Comparison of ENCODE assay signal across 17 cellular contexts in the genomic region with DNA sequence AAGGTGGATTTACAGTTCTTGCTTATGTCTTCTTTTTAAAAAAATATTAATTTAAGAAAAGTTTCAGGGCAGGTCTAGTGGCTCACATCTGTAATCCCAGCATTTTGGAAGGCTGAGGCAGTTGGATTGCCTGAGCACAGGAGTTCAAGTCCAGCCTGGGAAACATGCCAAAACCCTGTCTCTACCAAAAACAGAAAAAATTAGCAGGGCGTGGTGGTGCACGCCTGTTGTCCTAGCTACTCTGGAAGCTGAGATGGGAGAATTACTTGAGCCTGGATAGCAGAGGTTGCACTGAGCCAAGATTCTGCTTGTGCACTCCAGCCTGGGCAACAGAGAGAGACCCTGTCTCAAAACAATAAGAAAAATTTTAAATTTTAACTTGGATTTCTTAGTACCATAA. TPM values are rescaled to one million over a fixed set of nuclear protein-coding genes. Genes with fewer than 3 reads are reported as not detected.
DNase-seq lines count a peak whose midpoint lies in the region; ATAC-seq and TF ChIP-seq lines count a peak whose summit lies in the region.
"Had no signal": no experiment of that assay in that cellular context is flagged by ENCODE, and none has a peak within 500 bp of the region (broad histone marks: within the 10 kb centered on the region; RNA-seq: fewer than 3 reads in every experiment).

No MANE protein-coding gene starts in this region.

- no peak for TF ChIP-seq POLR2A in heart left ventricle (IDR thresholded peaks at IDR 0.05)
- no peak for TF ChIP-seq POLR2A in body of pancreas (IDR thresholded peaks at IDR 0.05)

- H3K4me1 ChIP-seq in heart left ventricle (peaks cover 0 to 18% (median 0%) of the 10 kb centered on the region in 12 donors), left ventricle myocardium inferior (peaks cover 7% of the 10 kb centered on the region), body of pancreas (no peaks in the 10 kb centered on the region)
- H3K4me1 ChIP-seq: vagina had no signal

- intact Hi-C loops in heart left ventricle (cut with DNase I), result loop anchor here in 2 of 10 donors (2.0 to 10.0 kb wide), 2 partner anchors 29 to 107 kb away; partner anchors contain the start of gene SMIM10L1 (in 1 of the 2)
- intact Hi-C loops in left ventricle myocardium inferior (cut with micrococcal nuclease), result loop anchor here (5.0 kb wide), 1 partner anchor 55 kb away; no protein-coding TSS in a partner anchor
- intact Hi-C loops in body of pancreas (cut with DNase I), result no loop called here
- intact Hi-C loops in left ventricle myocardium superior (cut with micrococcal nuclease), result no loop called here

- DNase-seq in heart left ventricle (peak in 4 of 5 donors; percentile 40 to 73 (median 59)), left ventricle myocardium inferior (no peak), body of pancreas (peak in 3 of 4 donors; percentile 8 to 13 (median 12)), left ventricle myocardium superior (no peak), HEK293T (ENCODE audit: extremely low spot score) (no peak), GM03348 (ENCODE audit: low spot score) (no peak)
- DNase-seq in activated naive CD4-positive, alpha-beta T cell treated with anti-CD3 and anti-CD28 coated beads, Interleukin-2, amount 50 U/mL, for 72 hours (ENCODE audit: low spot score in 2 of 2), result no peak
- DNase-seq: activated CD4-positive, alpha-beta T cell treated with anti-CD3 and anti-CD28 coated beads for 4 hours; activated naive CD8-positive, alpha-beta T cell treated with anti-CD3 and anti-CD28 coated beads, Interleukin-2, amount 10 ng/mL, durations not matched to agents 7 days and 5 days; NCI-H2029 treated with DMSO at 0.1 percent for 48 hours; NCI-H82; stimulated activated naive CD4-positive, alpha-beta T cell treated with Interleukin-2 at 50 U/mL for 16 hours; T-helper 2 cell had no signal

- CTCF ChIA-PET in HEK293T (lab: Yijun Ruan, JAX), result no interaction called here

- no peak overlapping the region for H3K4me3 ChIP-seq in heart left ventricle
- no peak overlapping the region for H3K4me3 ChIP-seq in left ventricle myocardium inferior
- H3K4me3 ChIP-seq in body of pancreas, result no peak overlapping the region
- H3K4me3 ChIP-seq: vagina had no signal

- H3K27me3 ChIP-seq in heart left ventricle (no peaks in the 10 kb centered on the region), left ventricle myocardium inferior (ENCODE audit: low read depth) (no peaks in the 10 kb centered on the region), body of pancreas (no peaks in the 10 kb centered on the region)
- H3K27me3 ChIP-seq: vagina had no signal

- H3K36me3 Mint-ChIP-seq in activated naive CD4-positive, alpha-beta T cell treated with anti-CD3 and anti-CD28 coated beads, Interleukin-2, amount 50 U/mL, for 72 hours, result peaks cover 5 to 36% of the 10 kb centered on the region in 2 donors

- no peak for TF ChIP-seq CTCF in heart left ventricle (IDR thresholded peaks at IDR 0.05)
- no peak for TF ChIP-seq CTCF in left ventricle myocardium inferior (IDR thresholded peaks at IDR 0.05; ENCODE audit: borderline replicate concordance)
- no peak for TF ChIP-seq CTCF in body of pancreas (IDR thresholded peaks at IDR 0.05)

- H3K36me3 ChIP-seq in heart left ventricle (no peaks in the 10 kb centered on the region), left ventricle myocardium inferior (no peaks in the 10 kb centered on the region), body of pancreas (replicated peaks in 1 of 2; ENCODE audit: insufficient read depth in 1 of 2, low read depth in 2 of 2) (no peaks in the 10 kb centered on the region)
- H3K36me3 ChIP-seq: vagina had no signal

- H3K9me3 ChIP-seq in heart left ventricle (no peaks in the 10 kb centered on the region), left ventricle myocardium inferior (replicated peaks) (no peaks in the 10 kb centered on the region), body of pancreas (no peaks in the 10 kb centered on the region)
- H3K9me3 ChIP-seq: vagina had no signal

- no peaks in the 10 kb centered on the region for H3K9me3 Mint-ChIP-seq in activated naive CD4-positive, alpha-beta T cell treated with anti-CD3 and anti-CD28 coated beads, Interleukin-2, amount 50 U/mL, for 72 hours

- 5 to 47% (median 42%) methylated on average over 2 of the region's 2 CpGs for WGBS in heart left ventricle, 4 donors
- 57 to 71% methylated on average over 2 of the region's 2 CpGs for WGBS in body of pancreas, 2 donors

- POLR2A ChIA-PET in HEK293T (lab: Yijun Ruan, JAX), result no interaction called here

- H3K27ac ChIP-seq in heart left ventricle (no peak overlapping the region), left ventricle myocardium inferior (replicated peaks) (no peak overlapping the region), body of pancreas (no peak overlapping the region)
- H3K27ac ChIP-seq: vagina had no signal

- H3K27ac Mint-ChIP-seq in activated naive CD4-positive, alpha-beta T cell treated with anti-CD3 and anti-CD28 coated beads, Interleukin-2, amount 50 U/mL, for 72 hours, result no peak overlapping the region
- H3K27ac Mint-ChIP-seq: activated naive CD8-positive, alpha-beta T cell treated with anti-CD3 and anti-CD28 coated beads, Interleukin-2, amount 10 ng/mL, durations not matched to agents 7 days and 5 days had no signal

- ATAC-seq in heart left ventricle, result peak in 3 of 4 donors; percentile 79 to 94 (median 79)
- ATAC-seq in body of pancreas, result no peak
- ATAC-seq in left ventricle myocardium superior, result peak; percentile 97
- ATAC-seq in HG02884 (IDR thresholded peaks at IDR 0.05; ENCODE audit: unreplicated experiment), result no peak
- ATAC-seq in activated naive CD4-positive, alpha-beta T cell treated with anti-CD3 and anti-CD28 coated beads, Interleukin-2, amount 50 U/mL, for 72 hours, result no peak

TF ChIP-seq in HEK293T, 16 proteins besides CTCF, POLR2A, EP300 and RAD21:
- TF ChIP-seq ARNT (IDR thresholded peaks at IDR 0.05) (no peak), HDGF (IDR thresholded peaks at IDR 0.05; ENCODE audit: borderline replicate concordance) (no peak), CTBP1 (IDR thresholded peaks at IDR 0.05; ENCODE audit: borderline replicate concordance) (no peak), NFRKB (IDR thresholded peaks at IDR 0.05) (no peak), SUZ12 (IDR thresholded peaks at IDR 0.05) (no peak), ELF4 (IDR thresholded peaks at IDR 0.05) (no peak), LEF1 (IDR thresholded peaks at IDR 0.05; ENCODE audit: borderline replicate concordance) (no peak), L3MBTL2 (conservative IDR thresholded peaks at IDR 0.05) (no peak)
TF ChIP-seq in HEK293T: peak in this region for 0.

RNA-seq across cellular contexts. Expression of gene TAS2R46, which starts 5.4 kb away (rescaled TPM):
- 1 to 10 TPM in 2 of 9 donors, under 1 TPM in 3, not detected in 4; 0.37 to 1.6 (median 0.79) TPM for total RNA-seq in heart left ventricle
- polyA plus RNA-seq in heart left ventricle, result not detected
- 0.30 TPM for total RNA-seq in left ventricle myocardium inferior
- 1 to 10 TPM in 1 of 2 donors, not detected in 1; 3.9 TPM for total RNA-seq in body of pancreas
- 0.27 TPM for total RNA-seq in left ventricle myocardium superior
- 1 to 10 TPM; 1.5 to 2.4 TPM for total RNA-seq in activated naive CD4-positive, alpha-beta T cell treated with anti-CD3 and anti-CD28 coated beads, Interleukin-2, amount 50 U/mL, for 72 hours
- polyA plus RNA-seq: esophagus had no signal

RNA-seq across cellular contexts. Expression of gene TAS2R43, which starts 24.6 kb away (rescaled TPM):
- total RNA-seq in heart left ventricle (under 1 TPM in 2 of 9 donors, not detected in 7; 0.37 to 0.88 TPM), left ventricle myocardium inferior (not detected), body of pancreas (1 to 10 TPM; 4.9 to 8.6 TPM), left ventricle myocardium superior (not detected)
- not detected for polyA plus RNA-seq in heart left ventricle
- 1 to 10 TPM in 1 of 2 donors, under 1 TPM in 1; 0.30 to 2.7 TPM for total RNA-seq in activated naive CD4-positive, alpha-beta T cell treated with anti-CD3 and anti-CD28 coated beads, Interleukin-2, amount 50 U/mL, for 72 hours
- total RNA-seq: H4 had no signal
- polyA plus RNA-seq: esophagus had no signal

RNA-seq across cellular contexts. Expression of gene TAS2R31, which starts 36.3 kb away (rescaled TPM):
- total RNA-seq in heart left ventricle, result 1 to 10 TPM in 2 of 9 donors, under 1 TPM in 4, not detected in 3; 0.48 to 1.8 (median 0.66) TPM
- under 1 TPM in 1 of 2 donors, not detected in 1; 0.50 TPM for polyA plus RNA-seq in heart left ventricle
- total RNA-seq in left ventricle myocardium inferior, result 0.88 TPM
- 1 to 10 TPM; 7.0 to 8.9 TPM for total RNA-seq in body of pancreas
- total RNA-seq in left ventricle myocardium superior, result 0.67 TPM
- 1 to 10 TPM; 4.3 to 4.4 TPM for total RNA-seq in activated naive CD4-positive, alpha-beta T cell treated with anti-CD3 and anti-CD28 coated beads, Interleukin-2, amount 50 U/mL, for 72 hours
- total RNA-seq: H4 had no signal

RNA-seq across cellular contexts. Expression of gene TAS2R19, which starts 45.1 kb away (rescaled TPM):
- total RNA-seq in heart left ventricle, result 1 to 10 TPM in 3 of 9 donors, under 1 TPM in 5, not detected in 1; 0.44 to 2.5 (median 0.86) TPM
- polyA plus RNA-seq in heart left ventricle, result under 1 TPM in 1 of 2 donors, not detected in 1; 0.17 TPM
- 0.38 TPM for total RNA-seq in left ventricle myocardium inferior
- 1 to 10 TPM; 3.0 to 4.2 TPM for total RNA-seq in body of pancreas
- total RNA-seq in left ventricle myocardium superior, result 0.77 TPM
- 1 to 10 TPM; 3.2 to 4.7 TPM for total RNA-seq in activated naive CD4-positive, alpha-beta T cell treated with anti-CD3 and anti-CD28 coated beads, Interleukin-2, amount 50 U/mL, for 72 hours

Comparison
In these comparisons a context has a peak if more than half of its experiments do, and no peak if none do; other contexts are left out.
1. DNase-seq: peak in heart left ventricle (4 of 5) and body of pancreas (3 of 4); none in left ventricle myocardium inferior (single experiment), left ventricle myocardium superior (single experiment), HEK293T (single experiment), activated naive CD4-positive, alpha-beta T cell treated with anti-CD3 and anti-CD28 coated beads, Interleukin-2, amount 50 U/mL, for 72 hours (0 of 2) and GM03348 (single experiment).
2. ATAC-seq: peak in heart left ventricle (3 of 4) and left ventricle myocardium superior (single experiment); none in body of pancreas (single experiment), HG02884 (single experiment) and activated naive CD4-positive, alpha-beta T cell treated with anti-CD3 and anti-CD28 coated beads, Interleukin-2, amount 50 U/mL, for 72 hours (0 of 2).